ENCODE assay signal across 20 cellular contexts in genomic region chr9:108410161-108410560, GRCh38.
"Had no signal": no experiment of that assay in that cellular context is flagged by ENCODE, and none has a peak within 500 bp of the region (broad histone marks: within the 10 kb centered on the region; RNA-seq: fewer than 3 reads in every experiment).

No MANE protein-coding gene starts in this region.

- FAIRE-seq: astrocyte had no signal

- DNase-seq: activated CD4-positive, alpha-beta T cell treated with anti-CD3 and anti-CD28 coated beads, Interleukin-2, amount 50 U/mL, for 1 hour; activated CD8-positive, alpha-beta memory T cell treated with anti-CD3 and anti-CD28 coated beads for 24 hours; activated CD8-positive, alpha-beta memory T cell treated with anti-CD3 and anti-CD28 coated beads, Interleukin-2, amount 50 U/mL, for 48 hours; activated gamma-delta T cell; activated T-cell treated with anti-CD3 and anti-CD28 coated beads, Interleukin-2, amount 50 U/mL, for 48 hours; effector CD8-positive, alpha-beta T cell; mesenchymal stem cell; natural killer cell; posterior cingulate gyrus; stimulated activated naive B cell treated with anti-CD40 and anti-IgM and Interleukin-4, amounts not matched to agents 10 μg/mL and 1 μg/mL and 100 μg/mL, for 72 hours; T-helper 1 cell; T1000; transverse colon; uterus had no signal

- H3K27ac Mint-ChIP-seq: activated naive CD4-positive, alpha-beta T cell treated with anti-CD3 and anti-CD28 coated beads, Interleukin-2, amount 50 U/mL, for 24 hours; natural killer cell; stimulated activated naive B cell treated with anti-CD40 and anti-IgM and Interleukin-4, amounts not matched to agents 10 μg/mL and 1 μg/mL and 100 μg/mL, for 72 hours had no signal

- H3K4me1 ChIP-seq: breast epithelium, transverse colon, uterus had no signal

- ATAC-seq: activated CD4-positive, CD25-positive, alpha-beta regulatory T cell treated with anti-CD3 and anti-CD28 coated beads, Interleukin-2, amount 50 U/mL, for 24 hours; esophagus mucosa; natural killer cell; stimulated activated naive B cell treated with anti-CD40 and anti-IgM and Interleukin-4, amounts not matched to agents 10 μg/mL and 1 μg/mL and 100 μg/mL, for 72 hours had no signal

- H3K4me3 Mint-ChIP-seq: activated naive CD4-positive, alpha-beta T cell treated with anti-CD3 and anti-CD28 coated beads, Interleukin-2, amount 50 U/mL, for 24 hours; natural killer cell; stimulated activated naive B cell treated with anti-CD40 and anti-IgM and Interleukin-4, amounts not matched to agents 10 μg/mL and 1 μg/mL and 100 μg/mL, for 72 hours had no signal

- H3K9me3 ChIP-seq: breast epithelium, neutrophil, transverse colon, uterus had no signal

- H3K4me1 Mint-ChIP-seq: activated naive CD4-positive, alpha-beta T cell treated with anti-CD3 and anti-CD28 coated beads, Interleukin-2, amount 50 U/mL, for 24 hours; natural killer cell had no signal

- H3K36me3 Mint-ChIP-seq: activated naive CD4-positive, alpha-beta T cell treated with anti-CD3 and anti-CD28 coated beads, Interleukin-2, amount 50 U/mL, for 24 hours; natural killer cell; stimulated activated naive B cell treated with anti-CD40 and anti-IgM and Interleukin-4, amounts not matched to agents 10 μg/mL and 1 μg/mL and 100 μg/mL, for 72 hours had no signal

- H3K4me3 ChIP-seq: breast epithelium, transverse colon, uterus had no signal

- H3K9me3 Mint-ChIP-seq: stimulated activated naive B cell treated with anti-CD40 and anti-IgM and Interleukin-4, amounts not matched to agents 10 μg/mL and 1 μg/mL and 100 μg/mL, for 72 hours had no signal

- H3K27me3 ChIP-seq: breast epithelium, neutrophil, transverse colon, uterus had no signal

- H3K36me3 ChIP-seq: breast epithelium, neutrophil, transverse colon, uterus had no signal

- H3K27ac ChIP-seq: breast epithelium, neutrophil, transverse colon, uterus had no signal
